Comparison of ENCODE assay signal across 19 cellular contexts in the genomic region with DNA sequence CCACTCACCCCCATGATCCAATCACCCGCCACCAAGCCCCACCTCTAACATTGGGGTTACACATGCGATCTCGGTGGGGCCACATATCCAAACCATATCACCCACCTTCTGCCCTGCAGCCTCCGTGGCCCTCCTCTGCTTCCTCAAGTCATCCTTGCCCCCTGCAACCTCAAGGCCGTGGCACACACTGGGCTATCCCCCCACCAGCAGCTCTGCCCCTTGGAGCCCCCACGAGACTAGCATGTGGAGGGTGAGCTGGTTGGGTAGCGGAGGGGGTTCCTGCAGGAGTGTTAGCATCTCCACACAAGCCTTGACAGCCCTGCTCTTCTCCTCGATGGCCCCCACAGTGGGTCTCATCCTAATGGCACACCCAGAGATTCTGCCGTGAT.
DNase-seq lines count a peak whose midpoint lies in the region; ATAC-seq and TF ChIP-seq lines count a peak whose summit lies in the region.
"Had no signal": no experiment of that assay in that cellular context is flagged by ENCODE, and none has a peak within 500 bp of the region (broad histone marks: within the 10 kb centered on the region; RNA-seq: fewer than 3 reads in every experiment).

No MANE protein-coding gene starts in this region.

- no peak for ATAC-seq in left lobe of liver
- ATAC-seq: CD8-positive, alpha-beta T cell; GM12878 had no signal

- no peaks in the 10 kb centered on the region for H4K20me1 ChIP-seq in Karpas-422 (ENCODE audit: insufficient read depth, low read depth, low read length)
- H4K20me1 ChIP-seq: BLaER1 treated with 17β-estradiol and CSF1 and Interleukin-3, amounts not matched to agents 10 nM and 100 nM had no signal

- H3K27me3 Mint-ChIP-seq in activated naive CD4-positive, alpha-beta T cell treated with anti-CD3 and anti-CD28 coated beads for 36 hours (ENCODE audit: low read depth): no peaks in the 10 kb centered on the region
- H3K27me3 Mint-ChIP-seq: B cell, IgD-negative memory B cell had no signal

- H3K27me3 ChIP-seq in spleen (replicated peaks in 1 of 7) (no peaks in the 10 kb centered on the region), Karpas-422 (ENCODE audit: low read length) (no peaks in the 10 kb centered on the region)
- H3K27me3 ChIP-seq: BLaER1 treated with 17β-estradiol and CSF1 and Interleukin-3, amounts not matched to agents 10 nM and 100 nM had no signal

- intact Hi-C loops in activated naive CD4-positive, alpha-beta T cell treated with anti-CD3 and anti-CD28 coated beads for 36 hours (cut with micrococcal nuclease): no loop called here
- intact Hi-C loops in spleen (cut with DNase I; ENCODE audit: low total_unique reads): no loop called here

- 95 to 98% (median 98%) methylated on average over 7 to 9 of the region's 9 CpGs for WGBS in spleen, 5 donors

- H3K4me2 ChIP-seq in Karpas-422 (ENCODE audit: low read depth, low read length, poor library complexity, severe bottlenecking): no peak overlapping the region
- H3K4me2 ChIP-seq: BLaER1 treated with 17β-estradiol and CSF1 and Interleukin-3, amounts not matched to agents 10 nM and 100 nM had no signal

- no peak for TF ChIP-seq CTCF in HEK293 (tag by site-specific recombination; IDR thresholded peaks at IDR 0.05)
- TF ChIP-seq CTCF in spleen (IDR thresholded peaks at IDR 0.05 in 8 of 11, conservative IDR thresholded peaks at IDR 0.05 in 3 of 11): no peak

- H3K4me1 ChIP-seq in HEK293 (ENCODE audit: control insufficient read depth, insufficient read depth, low read length): no peaks in the 10 kb centered on the region
- peaks cover 0 to 15% (median 0%) of the 10 kb centered on the region in 6 donors for H3K4me1 ChIP-seq in spleen
- no peaks in the 10 kb centered on the region for H3K4me1 ChIP-seq in Karpas-422 (ENCODE audit: low read length)
- H3K4me1 ChIP-seq: HAP-1 had no signal

- CTCF ChIA-PET in activated naive CD4-positive, alpha-beta T cell treated with anti-CD3 and anti-CD28 coated beads for 36 hours (lab: Charles Lee): interaction anchor here (0.5 to 0.7 kb wide), 3 partner anchors 77 to 337 kb away, joined by 3 read pairs; no protein-coding TSS in a partner anchor
- CTCF ChIA-PET in HEK293 (lab: Yijun Ruan, JAX): interaction anchor here (0.8 kb wide), 1 partner anchor 11 kb away, joined by 4 read pairs; no protein-coding TSS in a partner anchor

- no peaks in the 10 kb centered on the region for H3K9me2 ChIP-seq in Karpas-422 (replicated peaks; ENCODE audit: insufficient read depth, low read length)

- H3K4me3 ChIP-seq in HEK293 (ENCODE audit: low read depth, low read length) (no peak overlapping the region), spleen (no peak overlapping the region), Karpas-422 (ENCODE audit: low read length) (no peak overlapping the region)
- H3K4me3 ChIP-seq: BLaER1 treated with 17β-estradiol and CSF1 and Interleukin-3, amounts not matched to agents 10 nM and 100 nM; GM12878; GM23248; HAP-1 had no signal

- H2AFZ ChIP-seq in Karpas-422 (ENCODE audit: low read length): no peak overlapping the region
- H2AFZ ChIP-seq: GM23248 had no signal

- no peak for TF ChIP-seq POLR2A in spleen (IDR thresholded peaks at IDR 0.05)

- peaks cover 6% of the 10 kb centered on the region for H3K9me3 Mint-ChIP-seq in activated naive CD4-positive, alpha-beta T cell treated with anti-CD3 and anti-CD28 coated beads for 36 hours
- H3K9me3 Mint-ChIP-seq: IgD-negative memory B cell had no signal

- H3K9me3 ChIP-seq in HEK293 (ENCODE audit: control insufficient read depth, insufficient read depth, low read depth, low read length): no peaks in the 10 kb centered on the region
- H3K9me3 ChIP-seq in spleen: peaks cover 0 to 6% (median 1%) of the 10 kb centered on the region in 8 donors
- H3K9me3 ChIP-seq in Karpas-422 (ENCODE audit: low read length): no peaks in the 10 kb centered on the region
- H3K9me3 ChIP-seq: HAP-1 had no signal

- no peak overlapping the region for H3K9ac ChIP-seq in Karpas-422 (ENCODE audit: low read length)
- H3K9ac ChIP-seq: BLaER1 treated with 17β-estradiol and CSF1 and Interleukin-3, amounts not matched to agents 10 nM and 100 nM; GM23248 had no signal

- POLR2A ChIA-PET in HEK293 (lab: Yijun Ruan, JAX): no interaction called here

- H3K27ac Mint-ChIP-seq in activated naive CD4-positive, alpha-beta T cell treated with anti-CD3 and anti-CD28 coated beads for 36 hours: no peak overlapping the region
- H3K27ac Mint-ChIP-seq: B cell; CD8-positive, alpha-beta T cell had no signal

- H3K36me3 ChIP-seq in HEK293 (ENCODE audit: control insufficient read depth in 2 of 2, insufficient read depth in 1 of 2, low read length in 2 of 2): no peaks in the 10 kb centered on the region
- H3K36me3 ChIP-seq in spleen: no peaks in the 10 kb centered on the region
- H3K36me3 ChIP-seq in Karpas-422 (ENCODE audit: insufficient read depth, low read length): no peaks in the 10 kb centered on the region
- H3K36me3 ChIP-seq: BLaER1 treated with 17β-estradiol and CSF1 and Interleukin-3, amounts not matched to agents 10 nM and 100 nM; HAP-1 had no signal

- H3K4me3 Mint-ChIP-seq in activated naive CD4-positive, alpha-beta T cell treated with anti-CD3 and anti-CD28 coated beads for 36 hours: no peak overlapping the region
- H3K4me3 Mint-ChIP-seq: B cell; CD8-positive, alpha-beta T cell; IgD-negative memory B cell had no signal

- H3K27ac ChIP-seq in HEK293 (ENCODE audit: extremely low read depth, low read depth, low read length) (no peak overlapping the region), spleen (no peak overlapping the region), Karpas-422 (ENCODE audit: low read length) (no peak overlapping the region)
- H3K27ac ChIP-seq: BLaER1 treated with 17β-estradiol and CSF1 and Interleukin-3, amounts not matched to agents 10 nM and 100 nM; GM23248 had no signal

- H3K79me2 ChIP-seq in Karpas-422 (ENCODE audit: low read length): no peaks in the 10 kb centered on the region

- no peaks in the 10 kb centered on the region for H3K36me3 Mint-ChIP-seq in activated naive CD4-positive, alpha-beta T cell treated with anti-CD3 and anti-CD28 coated beads for 36 hours (ENCODE audit: low read depth)
- H3K36me3 Mint-ChIP-seq: CD8-positive, alpha-beta T cell had no signal

- H3K4me1 Mint-ChIP-seq in activated naive CD4-positive, alpha-beta T cell treated with anti-CD3 and anti-CD28 coated beads for 36 hours (ENCODE audit: low read depth): peaks cover 12% of the 10 kb centered on the region

- DNase-seq in activated naive CD4-positive, alpha-beta T cell treated with anti-CD3 and anti-CD28 coated beads for 36 hours: peak; percentile 2
- no peak for DNase-seq in activated naive CD4-positive, alpha-beta T cell treated with anti-CD3 and anti-CD28 coated beads, Interleukin-2, amount 50 U/mL, for 16 hours
- DNase-seq in left lobe of liver (ENCODE audit: low spot score) (peak; percentile 34), spleen (peak; percentile 20), activated gamma-delta T cell (lab: John Stamatoyannopoulos, UW) (no peak), Karpas-422 (no peak)
- no peak for DNase-seq in stimulated activated CD4-positive, alpha-beta T cell treated with anti-CD3 and anti-CD28 coated beads, Interleukin-4, amount 100 ng/mL, for 4 hours
- DNase-seq: CD8-positive, alpha-beta T cell; DMS 273 treated with DMSO at 0.1 percent for 48 hours; DMS53; DND-41; EL; GM23248 had no signal

TF ChIP-seq in HEK293, 187 proteins besides CTCF, POLR2A, EP300 and RAD21:
- TF ChIP-seq ZNF423 (tag by site-specific recombination; IDR thresholded peaks at IDR 0.05): no peak
- TF ChIP-seq GLIS2 (tag by site-specific recombination; IDR thresholded peaks at IDR 0.05): 0 out of 2 replicates have a peak, but pooled peaks have one; percentile 19
- TF ChIP-seq ZNF701 (tag by site-specific recombination; IDR thresholded peaks at IDR 0.05): no peak
- TF ChIP-seq, protein P1, sequence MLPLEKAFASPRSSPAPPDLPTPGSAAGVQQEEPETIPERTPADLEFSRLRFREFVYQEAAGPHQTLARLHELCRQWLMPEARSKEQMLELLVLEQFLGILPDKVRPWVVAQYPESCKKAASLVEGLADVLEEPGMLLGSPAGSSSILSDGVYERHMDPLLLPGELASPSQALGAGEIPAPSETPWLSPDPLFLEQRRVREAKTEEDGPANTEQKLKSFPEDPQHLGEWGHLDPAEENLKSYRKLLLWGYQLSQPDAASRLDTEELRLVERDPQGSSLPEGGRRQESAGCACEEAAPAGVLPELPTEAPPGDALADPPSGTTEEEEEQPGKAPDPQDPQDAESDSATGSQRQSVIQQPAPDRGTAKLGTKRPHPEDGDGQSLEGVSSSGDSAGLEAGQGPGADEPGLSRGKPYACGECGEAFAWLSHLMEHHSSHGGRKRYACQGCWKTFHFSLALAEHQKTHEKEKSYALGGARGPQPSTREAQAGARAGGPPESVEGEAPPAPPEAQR (tag by site-specific recombination; IDR thresholded peaks at IDR 0.05): no peak
- TF ChIP-seq ZNF596 (tag by site-specific recombination; IDR thresholded peaks at IDR 0.05): no peak
- TF ChIP-seq HOXA7 (CRISPR knock-in tag; IDR thresholded peaks at IDR 0.05; ENCODE audit: borderline replicate concordance): no peak

Comparison
In these comparisons a context has a peak if more than half of its experiments do, and no peak if none do; other contexts are left out.
1. DNase-seq: peak in activated naive CD4-positive, alpha-beta T cell treated with anti-CD3 and anti-CD28 coated beads for 36 hours (single experiment), left lobe of liver (single experiment) and spleen (single experiment); none in activated naive CD4-positive, alpha-beta T cell treated with anti-CD3 and anti-CD28 coated beads, Interleukin-2, amount 50 U/mL, for 16 hours (single experiment), activated gamma-delta T cell (single experiment), Karpas-422 (single experiment) and stimulated activated CD4-positive, alpha-beta T cell treated with anti-CD3 and anti-CD28 coated beads, Interleukin-4, amount 100 ng/mL, for 4 hours (0 of 2).